Comparison of ENCODE assay signal across 1 cellular context in the genomic region with DNA sequence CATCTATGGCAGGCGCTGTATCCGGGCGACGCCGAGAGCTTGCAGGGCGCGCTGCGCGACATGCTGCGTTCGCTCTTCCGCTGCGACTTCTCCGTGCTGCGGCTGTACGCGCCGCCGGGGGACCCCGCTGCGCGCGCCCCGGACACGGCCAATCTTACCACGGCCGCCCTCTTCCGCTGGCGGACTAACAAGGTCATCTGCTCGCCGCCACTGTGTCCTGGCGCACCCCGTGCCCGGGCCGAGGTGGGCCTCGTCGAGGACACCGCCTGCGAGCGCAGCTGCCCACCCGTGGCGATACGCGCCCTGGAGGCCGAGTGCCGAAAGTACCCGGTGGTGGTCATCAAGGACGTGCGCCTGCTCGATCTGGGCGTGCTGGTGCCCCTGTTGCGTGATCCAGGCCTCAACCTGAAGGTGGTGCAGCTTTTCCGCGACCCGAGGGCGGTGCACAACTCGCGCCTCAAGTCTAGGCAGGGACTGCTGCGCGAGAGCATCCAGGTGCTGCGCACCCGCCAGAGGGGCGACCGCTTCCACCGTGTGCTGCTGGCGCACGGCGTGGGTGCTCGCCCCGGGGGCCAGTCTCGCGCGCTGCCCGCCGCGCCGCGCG.
TF ChIP-seq lines count a peak whose summit lies in the region.

No MANE protein-coding gene starts in this region.

TF ChIP-seq in HepG2, 621 proteins besides CTCF, POLR2A, EP300 and RAD21 (continued from another document and continues in another):
- TF ChIP-seq MYC (CRISPR knock-in tag; IDR thresholded peaks at IDR 0.05; ENCODE audit: borderline replicate concordance) (peak; percentile 60; the same call in 1 of the 2 replicates), ZSCAN20 (CRISPR knock-in tag; IDR thresholded peaks at IDR 0.05; ENCODE audit: borderline replicate concordance) (no peak), ZNF777 (CRISPR knock-in tag; IDR thresholded peaks at IDR 0.05) (peak; percentile 97), RFXAP (CRISPR knock-in tag; IDR thresholded peaks at IDR 0.05; ENCODE audit: borderline replicate concordance) (no peak), ELF1 (CRISPR knock-in tag; IDR thresholded peaks at IDR 0.05) (0 out of 2 replicates have a peak, but pooled peaks have one; percentile 16), ZNF567 (CRISPR knock-in tag; IDR thresholded peaks at IDR 0.05; ENCODE audit: borderline replicate concordance) (no peak), ZNF446 (CRISPR knock-in tag; IDR thresholded peaks at IDR 0.05) (peak; percentile 26; the same call in 1 of the 2 replicates), ISX (CRISPR knock-in tag; conservative IDR thresholded peaks at IDR 0.05) (no peak), KDM2A (CRISPR knock-in tag; IDR thresholded peaks at IDR 0.05; ENCODE audit: borderline replicate concordance, low read depth) (0 out of 2 replicates have a peak, but pooled peaks have one; percentile 4), ZNF563 (CRISPR knock-in tag; IDR thresholded peaks at IDR 0.05) (no peak), TAF1 (CRISPR knock-in tag; IDR thresholded peaks at IDR 0.05) (0 out of 2 replicates have a peak, but pooled peaks have one; percentile 39), TOE1 (CRISPR knock-in tag; IDR thresholded peaks at IDR 0.05) (no peak), ASH2L (IDR thresholded peaks at IDR 0.05; ENCODE audit: insufficient read length, low read depth, low read length) (peak; percentile 64), BRD4 (CRISPR knock-in tag; IDR thresholded peaks at IDR 0.05) (no peak), ZNF234 (CRISPR knock-in tag; conservative IDR thresholded peaks at IDR 0.05) (0 out of 2 replicates have a peak, but pooled peaks have one; percentile 57), ZNF101 (CRISPR knock-in tag; IDR thresholded peaks at IDR 0.05; ENCODE audit: borderline replicate concordance, low read depth) (no peak), ZBTB21 (CRISPR knock-in tag; IDR thresholded peaks at IDR 0.05) (no peak), FOXC1 (CRISPR knock-in tag; IDR thresholded peaks at IDR 0.05; ENCODE audit: borderline replicate concordance) (no peak), NFKBIZ (CRISPR knock-in tag; IDR thresholded peaks at IDR 0.05) (0 out of 2 replicates have a peak, but pooled peaks have one; percentile 26), TP53 (CRISPR knock-in tag; conservative IDR thresholded peaks at IDR 0.05) (no peak), ZNF143 (CRISPR knock-in tag; IDR thresholded peaks at IDR 0.05) (no peak), KDM5A (IDR thresholded peaks at IDR 0.05; ENCODE audit: borderline replicate concordance, low read length) (no peak), ZNF577 (CRISPR knock-in tag; IDR thresholded peaks at IDR 0.05; ENCODE audit: borderline replicate concordance, low read depth) (no peak), MTA1 (CRISPR knock-in tag; IDR thresholded peaks at IDR 0.05; ENCODE audit: borderline replicate concordance) (peak; percentile 26; the same call in 1 of the 2 replicates), RORA (CRISPR knock-in tag; IDR thresholded peaks at IDR 0.05) (no peak), PHF8 (CRISPR knock-in tag; IDR thresholded peaks at IDR 0.05) (peak; percentile 51)
- TF ChIP-seq, protein P1, sequence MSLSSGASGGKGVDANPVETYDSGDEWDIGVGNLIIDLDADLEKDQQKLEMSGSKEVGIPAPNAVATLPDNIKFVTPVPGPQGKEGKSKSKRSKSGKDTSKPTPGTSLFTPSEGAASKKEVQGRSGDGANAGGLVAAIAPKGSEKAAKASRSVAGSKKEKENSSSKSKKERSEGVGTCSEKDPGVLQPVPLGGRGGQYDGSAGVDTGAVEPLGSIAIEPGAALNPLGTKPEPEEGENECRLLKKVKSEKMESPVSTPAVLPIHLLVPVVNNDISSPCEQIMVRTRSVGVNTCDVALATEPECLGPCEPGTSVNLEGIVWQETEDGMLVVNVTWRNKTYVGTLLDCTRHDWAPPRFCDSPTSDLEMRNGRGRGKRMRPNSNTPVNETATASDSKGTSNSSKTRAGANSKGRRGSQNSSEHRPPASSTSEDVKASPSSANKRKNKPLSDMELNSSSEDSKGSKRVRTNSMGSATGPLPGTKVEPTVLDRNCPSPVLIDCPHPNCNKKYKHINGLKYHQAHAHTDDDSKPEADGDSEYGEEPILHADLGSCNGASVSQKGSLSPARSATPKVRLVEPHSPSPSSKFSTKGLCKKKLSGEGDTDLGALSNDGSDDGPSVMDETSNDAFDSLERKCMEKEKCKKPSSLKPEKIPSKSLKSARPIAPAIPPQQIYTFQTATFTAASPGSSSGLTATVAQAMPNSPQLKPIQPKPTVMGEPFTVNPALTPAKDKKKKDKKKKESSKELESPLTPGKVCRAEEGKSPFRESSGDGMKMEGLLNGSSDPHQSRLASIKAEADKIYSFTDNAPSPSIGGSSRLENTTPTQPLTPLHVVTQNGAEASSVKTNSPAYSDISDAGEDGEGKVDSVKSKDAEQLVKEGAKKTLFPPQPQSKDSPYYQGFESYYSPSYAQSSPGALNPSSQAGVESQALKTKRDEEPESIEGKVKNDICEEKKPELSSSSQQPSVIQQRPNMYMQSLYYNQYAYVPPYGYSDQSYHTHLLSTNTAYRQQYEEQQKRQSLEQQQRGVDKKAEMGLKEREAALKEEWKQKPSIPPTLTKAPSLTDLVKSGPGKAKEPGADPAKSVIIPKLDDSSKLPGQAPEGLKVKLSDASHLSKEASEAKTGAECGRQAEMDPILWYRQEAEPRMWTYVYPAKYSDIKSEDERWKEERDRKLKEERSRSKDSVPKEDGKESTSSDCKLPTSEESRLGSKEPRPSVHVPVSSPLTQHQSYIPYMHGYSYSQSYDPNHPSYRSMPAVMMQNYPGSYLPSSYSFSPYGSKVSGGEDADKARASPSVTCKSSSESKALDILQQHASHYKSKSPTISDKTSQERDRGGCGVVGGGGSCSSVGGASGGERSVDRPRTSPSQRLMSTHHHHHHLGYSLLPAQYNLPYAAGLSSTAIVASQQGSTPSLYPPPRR (CRISPR knock-in tag; IDR thresholded peaks at IDR 0.05; ENCODE audit: borderline replicate concordance): no peak
- TF ChIP-seq, protein P2, sequence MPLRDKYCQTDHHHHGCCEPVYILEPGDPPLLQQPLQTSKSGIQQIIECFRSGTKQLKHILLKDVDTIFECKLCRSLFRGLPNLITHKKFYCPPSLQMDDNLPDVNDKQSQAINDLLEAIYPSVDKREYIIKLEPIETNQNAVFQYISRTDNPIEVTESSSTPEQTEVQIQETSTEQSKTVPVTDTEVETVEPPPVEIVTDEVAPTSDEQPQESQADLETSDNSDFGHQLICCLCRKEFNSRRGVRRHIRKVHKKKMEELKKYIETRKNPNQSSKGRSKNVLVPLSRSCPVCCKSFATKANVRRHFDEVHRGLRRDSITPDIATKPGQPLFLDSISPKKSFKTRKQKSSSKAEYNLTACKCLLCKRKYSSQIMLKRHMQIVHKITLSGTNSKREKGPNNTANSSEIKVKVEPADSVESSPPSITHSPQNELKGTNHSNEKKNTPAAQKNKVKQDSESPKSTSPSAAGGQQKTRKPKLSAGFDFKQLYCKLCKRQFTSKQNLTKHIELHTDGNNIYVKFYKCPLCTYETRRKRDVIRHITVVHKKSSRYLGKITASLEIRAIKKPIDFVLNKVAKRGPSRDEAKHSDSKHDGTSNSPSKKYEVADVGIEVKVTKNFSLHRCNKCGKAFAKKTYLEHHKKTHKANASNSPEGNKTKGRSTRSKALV (CRISPR knock-in tag; IDR thresholded peaks at IDR 0.05): peak; percentile 72; the same call in 1 of the 2 replicates
- TF ChIP-seq, protein P3, sequence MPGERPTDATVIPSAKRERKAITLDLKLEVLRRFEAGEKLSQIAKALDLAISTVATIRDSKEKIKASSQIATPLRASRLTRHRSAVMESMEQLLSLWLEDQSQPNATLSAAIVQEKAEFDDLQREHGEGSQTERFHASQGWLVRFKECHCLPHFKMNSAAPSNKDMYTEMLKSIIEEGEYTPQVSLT (CRISPR knock-in tag; IDR thresholded peaks at IDR 0.05; ENCODE audit: borderline replicate concordance, low read depth): no peak
- TF ChIP-seq, protein P4, sequence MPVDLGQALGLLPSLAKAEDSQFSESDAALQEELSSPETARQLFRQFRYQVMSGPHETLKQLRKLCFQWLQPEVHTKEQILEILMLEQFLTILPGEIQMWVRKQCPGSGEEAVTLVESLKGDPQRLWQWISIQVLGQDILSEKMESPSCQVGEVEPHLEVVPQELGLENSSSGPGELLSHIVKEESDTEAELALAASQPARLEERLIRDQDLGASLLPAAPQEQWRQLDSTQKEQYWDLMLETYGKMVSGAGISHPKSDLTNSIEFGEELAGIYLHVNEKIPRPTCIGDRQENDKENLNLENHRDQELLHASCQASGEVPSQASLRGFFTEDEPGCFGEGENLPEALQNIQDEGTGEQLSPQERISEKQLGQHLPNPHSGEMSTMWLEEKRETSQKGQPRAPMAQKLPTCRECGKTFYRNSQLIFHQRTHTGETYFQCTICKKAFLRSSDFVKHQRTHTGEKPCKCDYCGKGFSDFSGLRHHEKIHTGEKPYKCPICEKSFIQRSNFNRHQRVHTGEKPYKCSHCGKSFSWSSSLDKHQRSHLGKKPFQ (CRISPR knock-in tag; IDR thresholded peaks at IDR 0.05; ENCODE audit: insufficient replicate concordance): no peak
- TF ChIP-seq, protein P5, sequence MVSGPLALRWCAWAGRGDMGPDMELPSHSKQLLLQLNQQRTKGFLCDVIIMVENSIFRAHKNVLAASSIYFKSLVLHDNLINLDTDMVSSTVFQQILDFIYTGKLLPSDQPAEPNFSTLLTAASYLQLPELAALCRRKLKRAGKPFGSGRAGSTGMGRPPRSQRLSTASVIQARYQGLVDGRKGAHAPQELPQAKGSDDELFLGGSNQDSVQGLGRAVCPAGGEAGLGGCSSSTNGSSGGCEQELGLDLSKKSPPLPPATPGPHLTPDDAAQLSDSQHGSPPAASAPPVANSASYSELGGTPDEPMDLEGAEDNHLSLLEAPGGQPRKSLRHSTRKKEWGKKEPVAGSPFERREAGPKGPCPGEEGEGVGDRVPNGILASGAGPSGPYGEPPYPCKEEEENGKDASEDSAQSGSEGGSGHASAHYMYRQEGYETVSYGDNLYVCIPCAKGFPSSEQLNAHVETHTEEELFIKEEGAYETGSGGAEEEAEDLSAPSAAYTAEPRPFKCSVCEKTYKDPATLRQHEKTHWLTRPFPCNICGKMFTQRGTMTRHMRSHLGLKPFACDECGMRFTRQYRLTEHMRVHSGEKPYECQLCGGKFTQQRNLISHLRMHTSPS (CRISPR knock-in tag; IDR thresholded peaks at IDR 0.05; ENCODE audit: low read depth): peak; percentile 59; the same call in 1 of the 2 replicates
- TF ChIP-seq, protein P6, sequence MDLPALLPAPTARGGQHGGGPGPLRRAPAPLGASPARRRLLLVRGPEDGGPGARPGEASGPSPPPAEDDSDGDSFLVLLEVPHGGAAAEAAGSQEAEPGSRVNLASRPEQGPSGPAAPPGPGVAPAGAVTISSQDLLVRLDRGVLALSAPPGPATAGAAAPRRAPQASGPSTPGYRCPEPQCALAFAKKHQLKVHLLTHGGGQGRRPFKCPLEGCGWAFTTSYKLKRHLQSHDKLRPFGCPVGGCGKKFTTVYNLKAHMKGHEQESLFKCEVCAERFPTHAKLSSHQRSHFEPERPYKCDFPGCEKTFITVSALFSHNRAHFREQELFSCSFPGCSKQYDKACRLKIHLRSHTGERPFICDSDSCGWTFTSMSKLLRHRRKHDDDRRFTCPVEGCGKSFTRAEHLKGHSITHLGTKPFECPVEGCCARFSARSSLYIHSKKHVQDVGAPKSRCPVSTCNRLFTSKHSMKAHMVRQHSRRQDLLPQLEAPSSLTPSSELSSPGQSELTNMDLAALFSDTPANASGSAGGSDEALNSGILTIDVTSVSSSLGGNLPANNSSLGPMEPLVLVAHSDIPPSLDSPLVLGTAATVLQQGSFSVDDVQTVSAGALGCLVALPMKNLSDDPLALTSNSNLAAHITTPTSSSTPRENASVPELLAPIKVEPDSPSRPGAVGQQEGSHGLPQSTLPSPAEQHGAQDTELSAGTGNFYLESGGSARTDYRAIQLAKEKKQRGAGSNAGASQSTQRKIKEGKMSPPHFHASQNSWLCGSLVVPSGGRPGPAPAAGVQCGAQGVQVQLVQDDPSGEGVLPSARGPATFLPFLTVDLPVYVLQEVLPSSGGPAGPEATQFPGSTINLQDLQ (CRISPR knock-in tag; IDR thresholded peaks at IDR 0.05): no peak
- TF ChIP-seq, protein P7, sequence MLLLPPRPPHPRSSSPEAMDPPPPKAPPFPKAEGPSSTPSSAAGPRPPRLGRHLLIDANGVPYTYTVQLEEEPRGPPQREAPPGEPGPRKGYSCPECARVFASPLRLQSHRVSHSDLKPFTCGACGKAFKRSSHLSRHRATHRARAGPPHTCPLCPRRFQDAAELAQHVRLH (CRISPR knock-in tag; IDR thresholded peaks at IDR 0.05; ENCODE audit: borderline replicate concordance, low read depth): no peak
- TF ChIP-seq, protein P8, sequence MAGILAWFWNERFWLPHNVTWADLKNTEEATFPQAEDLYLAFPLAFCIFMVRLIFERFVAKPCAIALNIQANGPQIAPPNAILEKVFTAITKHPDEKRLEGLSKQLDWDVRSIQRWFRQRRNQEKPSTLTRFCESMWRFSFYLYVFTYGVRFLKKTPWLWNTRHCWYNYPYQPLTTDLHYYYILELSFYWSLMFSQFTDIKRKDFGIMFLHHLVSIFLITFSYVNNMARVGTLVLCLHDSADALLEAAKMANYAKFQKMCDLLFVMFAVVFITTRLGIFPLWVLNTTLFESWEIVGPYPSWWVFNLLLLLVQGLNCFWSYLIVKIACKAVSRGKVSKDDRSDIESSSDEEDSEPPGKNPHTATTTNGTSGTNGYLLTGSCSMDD (CRISPR knock-in tag; IDR thresholded peaks at IDR 0.05): no peak
- TF ChIP-seq, protein P9, sequence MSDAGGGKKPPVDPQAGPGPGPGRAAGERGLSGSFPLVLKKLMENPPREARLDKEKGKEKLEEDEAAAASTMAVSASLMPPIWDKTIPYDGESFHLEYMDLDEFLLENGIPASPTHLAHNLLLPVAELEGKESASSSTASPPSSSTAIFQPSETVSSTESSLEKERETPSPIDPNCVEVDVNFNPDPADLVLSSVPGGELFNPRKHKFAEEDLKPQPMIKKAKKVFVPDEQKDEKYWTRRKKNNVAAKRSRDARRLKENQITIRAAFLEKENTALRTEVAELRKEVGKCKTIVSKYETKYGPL (CRISPR knock-in tag; IDR thresholded peaks at IDR 0.05): no peak
- TF ChIP-seq, protein P10, sequence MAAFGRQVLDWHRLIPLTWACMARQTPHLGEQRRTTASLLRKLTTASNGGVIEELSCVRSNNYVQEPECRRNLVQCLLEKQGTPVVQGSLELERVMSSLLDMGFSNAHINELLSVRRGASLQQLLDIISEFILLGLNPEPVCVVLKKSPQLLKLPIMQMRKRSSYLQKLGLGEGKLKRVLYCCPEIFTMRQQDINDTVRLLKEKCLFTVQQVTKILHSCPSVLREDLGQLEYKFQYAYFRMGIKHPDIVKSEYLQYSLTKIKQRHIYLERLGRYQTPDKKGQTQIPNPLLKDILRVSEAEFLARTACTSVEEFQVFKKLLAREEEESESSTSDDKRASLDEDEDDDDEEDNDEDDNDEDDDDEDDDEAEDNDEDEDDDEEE (CRISPR knock-in tag; IDR thresholded peaks at IDR 0.05): 0 out of 2 replicates have a peak, but pooled peaks have one; percentile 15
- TF ChIP-seq, protein P11, sequence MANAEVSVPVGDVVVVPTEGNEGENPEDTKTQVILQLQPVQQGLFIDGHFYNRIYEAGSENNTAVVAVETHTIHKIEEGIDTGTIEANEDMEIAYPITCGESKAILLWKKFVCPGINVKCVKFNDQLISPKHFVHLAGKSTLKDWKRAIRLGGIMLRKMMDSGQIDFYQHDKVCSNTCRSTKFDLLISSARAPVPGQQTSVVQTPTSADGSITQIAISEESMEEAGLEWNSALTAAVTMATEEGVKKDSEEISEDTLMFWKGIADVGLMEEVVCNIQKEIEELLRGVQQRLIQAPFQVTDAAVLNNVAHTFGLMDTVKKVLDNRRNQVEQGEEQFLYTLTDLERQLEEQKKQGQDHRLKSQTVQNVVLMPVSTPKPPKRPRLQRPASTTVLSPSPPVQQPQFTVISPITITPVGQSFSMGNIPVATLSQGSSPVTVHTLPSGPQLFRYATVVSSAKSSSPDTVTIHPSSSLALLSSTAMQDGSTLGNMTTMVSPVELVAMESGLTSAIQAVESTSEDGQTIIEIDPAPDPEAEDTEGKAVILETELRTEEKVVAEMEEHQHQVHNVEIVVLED (CRISPR knock-in tag; IDR thresholded peaks at IDR 0.05; ENCODE audit: borderline replicate concordance): 0 out of 2 replicates have a peak, but pooled peaks have one; percentile 50
